Comparison of ENCODE assay signal across 9 cellular contexts in the genomic region with DNA sequence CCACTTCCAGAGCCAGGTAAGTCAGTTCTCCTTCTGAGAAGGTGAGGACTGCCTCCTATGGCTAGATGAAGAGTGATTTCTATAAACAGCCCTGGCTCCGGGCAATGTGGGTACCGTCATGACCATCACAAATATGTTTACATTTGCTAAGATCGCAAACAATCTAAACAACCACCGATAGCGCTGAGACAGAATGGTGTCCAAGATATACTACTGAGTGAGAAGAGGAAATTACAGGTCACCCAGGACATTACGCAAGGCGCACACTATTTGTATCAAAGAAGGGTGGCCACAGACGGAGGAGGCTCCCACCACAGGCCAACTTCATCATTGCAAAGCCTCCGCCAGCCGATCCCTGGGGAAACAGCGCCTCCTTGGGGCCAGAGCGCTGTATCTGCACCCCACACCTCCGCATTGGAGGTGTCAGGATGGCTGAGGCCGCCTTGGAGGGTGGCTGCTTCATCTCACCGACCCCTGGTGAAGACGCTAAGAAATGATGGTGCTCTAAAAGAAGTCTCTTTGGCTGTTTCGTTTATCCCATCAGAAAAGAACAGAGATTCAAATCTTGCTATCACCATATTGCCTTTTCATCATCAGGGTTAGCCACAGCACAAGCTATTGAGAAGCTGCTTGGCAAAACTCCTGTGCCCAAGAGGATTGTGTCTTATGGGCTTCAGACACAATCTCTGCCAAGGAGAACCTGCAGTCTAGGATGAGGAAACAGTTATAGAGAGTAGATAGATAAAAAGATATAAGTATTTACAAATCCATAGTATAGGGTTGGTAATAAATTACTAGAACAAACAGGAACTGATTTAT. TPM values are rescaled to one million over a fixed set of nuclear protein-coding genes. Genes with fewer than 3 reads are reported as not detected.
DNase-seq lines count a peak whose midpoint lies in the region; TF ChIP-seq lines count a peak whose summit lies in the region.
"Had no signal": no experiment of that assay in that cellular context is flagged by ENCODE, and none has a peak within 500 bp of the region (broad histone marks: within the 10 kb centered on the region; RNA-seq: fewer than 3 reads in every experiment).

No MANE protein-coding gene starts in this region.

- H3F3A ChIP-seq in neural progenitor cell (ENCODE audit: low read depth): peaks cover 7% of the 10 kb centered on the region

- H3K36me3 ChIP-seq in neural progenitor cell: no peaks in the 10 kb centered on the region

- peaks cover 2% of the 10 kb centered on the region for H3K4me1 Mint-ChIP-seq in activated CD4-positive, alpha-beta T cell treated with anti-CD3 and anti-CD28 coated beads, Interleukin-2, amount 10 ng/mL, durations not matched to agents 7 days and 5 days
- peaks cover 33% of the 10 kb centered on the region for H3K4me1 Mint-ChIP-seq in neural progenitor cell

- H4K20me1 ChIP-seq in neural progenitor cell (ENCODE audit: low read depth): no peaks in the 10 kb centered on the region

- H3K27ac ChIP-seq in neural progenitor cell: no peak overlapping the region

- H3K4me3 ChIP-seq in epithelial cell of esophagus (ENCODE audit: low read length): no peak overlapping the region
- H3K4me3 ChIP-seq in neural progenitor cell: no peak overlapping the region

- peak; percentile 47 for TF ChIP-seq CTCF in epithelial cell of esophagus (IDR thresholded peaks at IDR 0.05; ENCODE audit: insufficient read depth, low read depth, low read length, missing control alignments)
- TF ChIP-seq CTCF in neural progenitor cell (IDR thresholded peaks at IDR 0.05): peak; percentile 91

- H3K27me3 ChIP-seq in neural progenitor cell: peaks cover 3% of the 10 kb centered on the region

- CTCF ChIA-PET in activated CD4-positive, alpha-beta T cell treated with anti-CD3 and anti-CD28 coated beads, Interleukin-2, amount 10 ng/mL, durations not matched to agents 7 days and 5 days (lab: Charles Lee): interaction anchor here (1.4 kb wide), 1 partner anchor 90 kb away, joined by 3 read pairs; no protein-coding TSS in a partner anchor

- no peaks in the 10 kb centered on the region for H3K79me2 ChIP-seq in neural progenitor cell (ENCODE audit: low read depth)

- no peaks in the 10 kb centered on the region for H3K36me3 Mint-ChIP-seq in activated CD4-positive, alpha-beta T cell treated with anti-CD3 and anti-CD28 coated beads, Interleukin-2, amount 10 ng/mL, durations not matched to agents 7 days and 5 days (ENCODE audit: low read depth)
- peaks cover under 1% of the 10 kb centered on the region for H3K36me3 Mint-ChIP-seq in neural progenitor cell

- POLR2A ChIA-PET in activated CD4-positive, alpha-beta T cell treated with anti-CD3 and anti-CD28 coated beads, Interleukin-2, amount 10 ng/mL, durations not matched to agents 7 days and 5 days (lab: Charles Lee): no interaction called here

- no peak overlapping the region for H3K4me3 Mint-ChIP-seq in activated CD4-positive, alpha-beta T cell treated with anti-CD3 and anti-CD28 coated beads, Interleukin-2, amount 10 ng/mL, durations not matched to agents 7 days and 5 days
- peak overlapping the region; percentile 8 for H3K4me3 Mint-ChIP-seq in neural progenitor cell

- H3K9me3 Mint-ChIP-seq in activated CD4-positive, alpha-beta T cell treated with anti-CD3 and anti-CD28 coated beads, Interleukin-2, amount 10 ng/mL, durations not matched to agents 7 days and 5 days: no peaks in the 10 kb centered on the region
- peaks cover under 1% of the 10 kb centered on the region for H3K9me3 Mint-ChIP-seq in neural progenitor cell

- DNase-seq in DMS53 (lab: John Stamatoyannopoulos, UW) (peak; percentile 54), DMS53 treated with DMSO at 0.1 percent for 48 hours (lab: John Stamatoyannopoulos, UW; ENCODE audit: unreplicated experiment) (no peak), NCI-H1930 (lab: John Stamatoyannopoulos, UW) (peak; percentile 9 to 17), epithelial cell of esophagus (ENCODE audit: low read depth) (peak; percentile 47), neural progenitor cell (ENCODE audit: low spot score) (peak; percentile 84), glomerular visceral epithelial cell (ENCODE audit: extremely low spot score) (no peak), NCI-H1436 (lab: John Stamatoyannopoulos, UW) (no peak)
- peak; percentile 68 for DNase-seq in activated CD4-positive, alpha-beta T cell treated with anti-CD3 and anti-CD28 coated beads, Interleukin-2, amount 10 ng/mL, durations not matched to agents 7 days and 5 days

- peak overlapping the region; percentile 11 for H2AFZ ChIP-seq in neural progenitor cell (replicated peaks)

- no peak overlapping the region for H3K27ac Mint-ChIP-seq in activated CD4-positive, alpha-beta T cell treated with anti-CD3 and anti-CD28 coated beads, Interleukin-2, amount 10 ng/mL, durations not matched to agents 7 days and 5 days
- H3K27ac Mint-ChIP-seq in neural progenitor cell: peak overlapping the region; percentile 54

- no peak overlapping the region for H3K4me2 ChIP-seq in neural progenitor cell

- no peaks in the 10 kb centered on the region for H3K9me3 ChIP-seq in neural progenitor cell (ENCODE audit: low read depth)

- H3K27me3 Mint-ChIP-seq in activated CD4-positive, alpha-beta T cell treated with anti-CD3 and anti-CD28 coated beads, Interleukin-2, amount 10 ng/mL, durations not matched to agents 7 days and 5 days: peaks cover 3% of the 10 kb centered on the region
- peaks cover 3% of the 10 kb centered on the region for H3K27me3 Mint-ChIP-seq in neural progenitor cell (ENCODE audit: insufficient read depth, low read depth)

- no peak overlapping the region for H3K9ac ChIP-seq in neural progenitor cell

- no peaks in the 10 kb centered on the region for H3K4me1 ChIP-seq in neural progenitor cell

RNA-seq across cellular contexts. Expression of a gene that starts 12.3 kb away (rescaled TPM):
- total RNA-seq in activated CD4-positive, alpha-beta T cell treated with anti-CD3 and anti-CD28 coated beads, Interleukin-2, amount 10 ng/mL, durations not matched to agents 7 days and 5 days: 1 to 10 TPM in 1 of 2 experiments, under 1 TPM in 1; 0.84 to 1.2 TPM
- 44.5 and 56.8 TPM in 2 replicates for total RNA-seq in neural progenitor cell (ENCODE audit: low replicate concordance)

RNA-seq across cellular contexts. Expression of a gene that starts 26.1 kb away (rescaled TPM):
- total RNA-seq in activated CD4-positive, alpha-beta T cell treated with anti-CD3 and anti-CD28 coated beads, Interleukin-2, amount 10 ng/mL, durations not matched to agents 7 days and 5 days: not detected
- total RNA-seq in neural progenitor cell (ENCODE audit: low replicate concordance): not detected in 2 replicates
- total RNA-seq: urinary bladder had no signal

RNA-seq across cellular contexts. Expression of a gene that starts 55.0 kb away (rescaled TPM):
- not detected for total RNA-seq in activated CD4-positive, alpha-beta T cell treated with anti-CD3 and anti-CD28 coated beads, Interleukin-2, amount 10 ng/mL, durations not matched to agents 7 days and 5 days
- not detected in 2 replicates for total RNA-seq in neural progenitor cell (ENCODE audit: low replicate concordance)
- total RNA-seq: urinary bladder had no signal

Comparison
In these comparisons a context has a peak if more than half of its experiments do, and no peak if none do; other contexts are left out.
1. DNase-seq: peak in DMS53 (single experiment), NCI-H1930 (2 of 2), activated CD4-positive, alpha-beta T cell treated with anti-CD3 and anti-CD28 coated beads, Interleukin-2, amount 10 ng/mL, durations not matched to agents 7 days and 5 days (single experiment), epithelial cell of esophagus (single experiment) and neural progenitor cell (single experiment); none in DMS53 treated with DMSO at 0.1 percent for 48 hours (single experiment), glomerular visceral epithelial cell (single experiment) and NCI-H1436 (single experiment).
2. RNA of a gene that starts 12.3 kb away (total RNA-seq): 44.5 to 56.8 TPM in neural progenitor cell; 0.84 to 1.2 TPM in activated CD4-positive, alpha-beta T cell treated with anti-CD3 and anti-CD28 coated beads, Interleukin-2, amount 10 ng/mL, durations not matched to agents 7 days and 5 days; every median in the first group is over 10 times any median in the second.